9 cellular contexts compared by ENCODE assay signal in the genomic region with DNA sequence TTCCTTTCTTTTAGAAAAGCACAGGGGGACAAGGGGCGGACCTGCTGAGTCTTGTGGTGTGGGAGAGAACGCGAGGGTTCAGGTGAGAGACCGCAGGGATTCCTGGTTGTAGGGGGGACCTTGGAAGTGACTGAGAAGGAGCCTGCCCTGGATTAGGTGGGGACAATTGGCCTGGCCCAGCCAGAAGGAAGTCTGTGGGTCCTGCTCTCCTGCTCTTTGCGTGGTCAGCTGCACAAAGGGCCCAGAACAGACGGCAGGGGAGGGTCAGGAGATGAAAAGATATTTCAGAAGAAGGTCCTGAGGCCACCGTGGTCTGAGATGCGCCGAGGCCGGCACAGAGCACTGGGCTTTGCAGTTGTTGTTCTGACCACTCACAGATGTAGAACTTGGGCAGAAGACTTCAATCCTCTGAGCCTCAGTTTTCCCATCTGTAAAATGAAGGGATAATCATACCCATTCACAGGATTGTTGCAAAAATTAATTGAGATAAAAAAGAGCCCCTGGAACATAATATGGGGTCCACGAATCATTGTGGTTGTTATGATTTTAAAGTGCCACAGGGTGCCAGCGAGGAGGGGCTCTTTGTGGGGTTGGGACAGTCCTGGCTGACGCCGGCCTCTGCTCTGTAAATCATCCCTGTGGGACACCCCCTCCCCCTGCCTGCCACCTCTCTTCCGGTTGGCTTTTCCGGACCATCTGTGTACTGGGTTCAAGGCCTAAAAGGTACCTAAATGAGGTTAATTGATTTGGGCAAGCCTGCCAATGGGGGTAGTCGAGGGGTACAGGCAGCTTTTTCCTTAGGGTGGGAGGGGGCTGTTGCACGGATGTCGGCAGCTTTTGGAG. TPM values are rescaled to one million over a fixed set of nuclear protein-coding genes. Genes with fewer than 3 reads are reported as not detected.
DNase-seq lines count a peak whose midpoint lies in the region; ATAC-seq and TF ChIP-seq lines count a peak whose summit lies in the region.
"Had no signal": no experiment of that assay in that cellular context is flagged by ENCODE, and none has a peak within 500 bp of the region (broad histone marks: within the 10 kb centered on the region; RNA-seq: fewer than 3 reads in every experiment).

No MANE protein-coding gene starts in this region.

- H3K27me3 Mint-ChIP-seq in CD8-positive, alpha-beta T cell (ENCODE audit: low read depth), result no peaks in the 10 kb centered on the region

- TF ChIP-seq CTCF in CD8-positive, alpha-beta T cell (IDR thresholded peaks at IDR 0.05), result no peak
- TF ChIP-seq CTCF in omental fat pad (IDR thresholded peaks at IDR 0.05), result no peak

- 78 to 80% methylated on average over 19 of the region's 19 CpGs for WGBS in ectodermal cell, 2 experiments
- WGBS in neuronal stem cell (ENCODE audit: extremely low coverage in 2 of 2, insufficient read length in 2 of 2, insufficient replicate concordance in 1 of 2), 2 donors, result no CpG with 5 or more reads among the region's 19 CpGs

- peak overlapping the region; percentile 32 for H2BK5ac ChIP-seq in neuronal stem cell (ENCODE audit: low read length)

- peaks cover 80% of the 10 kb centered on the region for H3K4me1 Mint-ChIP-seq in CD8-positive, alpha-beta T cell (ENCODE audit: low read depth)

- H3K4me3 ChIP-seq in CD8-positive, alpha-beta T cell (ENCODE audit: low read depth, low read length), result peak overlapping the region; percentile 74
- H3K4me3 ChIP-seq in NT2/D1 (ENCODE audit: insufficient read length, low read depth), result peak overlapping the region; percentile 75
- H3K4me3 ChIP-seq in ectodermal cell (ENCODE audit: insufficient read depth, low read depth, low read length), result peak overlapping the region; percentile 64
- H3K4me3 ChIP-seq in neuronal stem cell (ENCODE audit: low read length in 2 of 2), result peak overlapping the region in 1 of 2 donors; percentile 77

- H4K8ac ChIP-seq in neuronal stem cell (ENCODE audit: low read depth, low read length), result no peak overlapping the region

- no peak overlapping the region for H2BK120ac ChIP-seq in neuronal stem cell (ENCODE audit: low read depth, low read length)

- no peaks in the 10 kb centered on the region for H3K9me3 ChIP-seq in CD8-positive, alpha-beta T cell (ENCODE audit: low read length)
- H3K9me3 ChIP-seq in NT2/D1 (ENCODE audit: insufficient read depth, low read length), result no peaks in the 10 kb centered on the region
- H3K9me3 ChIP-seq in ectodermal cell (ENCODE audit: control insufficient read depth, low read length), result no peaks in the 10 kb centered on the region
- H3K9me3 ChIP-seq in neuronal stem cell (replicated peaks in 1 of 2; ENCODE audit: control insufficient read depth in 2 of 2, insufficient read depth in 1 of 2, low read depth in 1 of 2, low read length in 2 of 2), result no peaks in the 10 kb centered on the region

- no peak overlapping the region for H2BK12ac ChIP-seq in neuronal stem cell (ENCODE audit: low read length)

- no peak overlapping the region for H2AFZ ChIP-seq in neuronal stem cell (ENCODE audit: low read length)

- peak overlapping the region; percentile 90 for H3K4me3 Mint-ChIP-seq in CD8-positive, alpha-beta T cell

- no peak for ATAC-seq in CD8-positive, alpha-beta T cell
- ATAC-seq in omental fat pad (ENCODE audit: low FRiP score) (no peak), HG03280 (IDR thresholded peaks at IDR 0.05; ENCODE audit: unreplicated experiment) (no peak)

- CTCF ChIA-PET in CD8-positive, alpha-beta T cell (lab: Charles Lee), result interaction anchor here (1.3 to 5.1 kb wide), 5 partner anchors 9 to 56 kb away, joined by 4 to 45 read pairs (median 7); no protein-coding TSS in a partner anchor

- H3K27me3 ChIP-seq in CD8-positive, alpha-beta T cell (ENCODE audit: insufficient read depth, low read length), result no peaks in the 10 kb centered on the region
- peaks cover 21% of the 10 kb centered on the region for H3K27me3 ChIP-seq in NT2/D1 (ENCODE audit: insufficient read depth, insufficient read length)
- peaks cover 6% of the 10 kb centered on the region for H3K27me3 ChIP-seq in ectodermal cell (ENCODE audit: control insufficient read depth, insufficient read depth, low read length, poor library complexity, severe bottlenecking)
- H3K27me3 ChIP-seq in neuronal stem cell (ENCODE audit: control insufficient read depth in 3 of 3, insufficient read depth in 3 of 3, low read depth in 1 of 3, low read length in 3 of 3), result no peaks in the 10 kb centered on the region

- no peak overlapping the region for H3K14ac ChIP-seq in neuronal stem cell (ENCODE audit: low read length)

- H3K23ac ChIP-seq in neuronal stem cell (ENCODE audit: low read depth, low read length, poor library complexity), result no peak overlapping the region

- H2AK5ac ChIP-seq in neuronal stem cell (ENCODE audit: low read depth, low read length), result peak overlapping the region; percentile 64

- H3K4me2 ChIP-seq in neuronal stem cell (ENCODE audit: insufficient read depth, low read length, poor library complexity, severe bottlenecking), result peak overlapping the region; percentile 26

- peaks cover 13% of the 10 kb centered on the region for H3K79me1 ChIP-seq in neuronal stem cell (ENCODE audit: low read depth, low read length)

- peak overlapping the region; percentile 90 for H3K27ac Mint-ChIP-seq in CD8-positive, alpha-beta T cell

- H3K4me1 ChIP-seq in CD8-positive, alpha-beta T cell (ENCODE audit: insufficient read depth, low read length), result peaks cover 70% of the 10 kb centered on the region
- H3K4me1 ChIP-seq in NT2/D1 (ENCODE audit: insufficient read depth, insufficient read length), result peaks cover 20% of the 10 kb centered on the region
- H3K4me1 ChIP-seq in ectodermal cell (ENCODE audit: control insufficient read depth, insufficient read depth, low read length), result peaks cover 29% of the 10 kb centered on the region
- H3K4me1 ChIP-seq in neuronal stem cell (ENCODE audit: control insufficient read depth in 2 of 2, insufficient read depth in 1 of 2, low read depth in 1 of 2, low read length in 2 of 2), result peaks cover 40 to 44% of the 10 kb centered on the region in 2 donors

- H3K27ac ChIP-seq in CD8-positive, alpha-beta T cell (ENCODE audit: low read depth, low read length), result no peak overlapping the region
- no peak overlapping the region for H3K27ac ChIP-seq in ectodermal cell (ENCODE audit: insufficient read depth, low read depth, low read length, poor library complexity, severe bottlenecking)
- no peak overlapping the region for H3K27ac ChIP-seq in neuronal stem cell (replicated peaks; ENCODE audit: low read length)

- peak overlapping the region; percentile 62 for H3K18ac ChIP-seq in neuronal stem cell (ENCODE audit: low read length)

- POLR2A ChIA-PET in CD8-positive, alpha-beta T cell (lab: Charles Lee), result no interaction called here

- H4K91ac ChIP-seq in neuronal stem cell (ENCODE audit: low read depth, low read length, poor library complexity), result no peak overlapping the region

- H3K9ac ChIP-seq in NT2/D1 (ENCODE audit: insufficient read length, low read depth) (peak overlapping the region; percentile 42), neuronal stem cell (ENCODE audit: low read depth, low read length, poor library complexity) (no peak overlapping the region)

- H3K36me3 ChIP-seq in CD8-positive, alpha-beta T cell (ENCODE audit: insufficient read depth, low read length), result no peaks in the 10 kb centered on the region
- H3K36me3 ChIP-seq in NT2/D1 (ENCODE audit: insufficient read depth, insufficient read length, low read length), result no peaks in the 10 kb centered on the region
- no peaks in the 10 kb centered on the region for H3K36me3 ChIP-seq in ectodermal cell (ENCODE audit: control insufficient read depth, insufficient read depth, low read length)
- no peaks in the 10 kb centered on the region for H3K36me3 ChIP-seq in neuronal stem cell (replicated peaks in 1 of 2; ENCODE audit: control insufficient read depth in 2 of 2, insufficient read depth in 2 of 2, low read length in 2 of 2)

- intact Hi-C loops in CD8-positive, alpha-beta T cell (cut with DNase I, micrococcal nuclease), result loop anchor here (5.0 to 10.0 kb wide), 4 partner anchors 403 to 969 kb away; a partner anchor contains a TSS

- peaks cover 2% of the 10 kb centered on the region for H3K36me3 Mint-ChIP-seq in CD8-positive, alpha-beta T cell

- H3K4ac ChIP-seq in neuronal stem cell (ENCODE audit: low read length), result no peak overlapping the region

- no peaks in the 10 kb centered on the region for H3K9me3 Mint-ChIP-seq in CD8-positive, alpha-beta T cell

- no peak for DNase-seq in CD8-positive, alpha-beta T cell
- DNase-seq in NT2/D1 (ENCODE audit: low read depth, low spot score) (no peak), neuronal stem cell (ENCODE audit: low spot score) (no peak), omental fat pad (ENCODE audit: low spot score) (no peak), NCI-H187 treated with DMSO at 0.1 percent for 48 hours (lab: John Stamatoyannopoulos, UW) (no peak), cortex of kidney (lab: John Stamatoyannopoulos, UW) (no peak)
- DNase-seq: NCI-H187 had no signal

- peak overlapping the region; percentile 60 for H2BK15ac ChIP-seq in neuronal stem cell (ENCODE audit: low read length)

RNA-seq across cellular contexts. Expression of a gene that starts 1.8 kb away (rescaled TPM):
- total RNA-seq in CD8-positive, alpha-beta T cell, result 100 to 1,000 TPM; 125 to 126 TPM
- 29.5 TPM for polyA plus RNA-seq in ectodermal cell (2013, experiment 1 of 4)
- polyA plus RNA-seq in ectodermal cell (2013, experiment 2 of 4), result 23.9 TPM
- polyA plus RNA-seq in ectodermal cell (2013, experiment 3 of 4), result 22.1 TPM
- polyA plus RNA-seq in ectodermal cell (2013, experiment 4 of 4), result 23.0 TPM
- polyA plus RNA-seq in neuronal stem cell (2013, experiment 1 of 2), result 19.1 TPM
- 20.2 TPM for polyA plus RNA-seq in neuronal stem cell (2013, experiment 2 of 2)
- total RNA-seq in omental fat pad, result 100 to 1,000 TPM in 1 of 4 donors, 10 to 100 TPM in 3; 72.8 to 104 (median 89.1) TPM
